In genomic region chr6:16635291-16635809, GRCh38 we compare ENCODE assay signal across 20 cellular contexts.
DNase-seq lines count a peak whose midpoint lies in the region; ATAC-seq, FAIRE-seq and TF ChIP-seq lines count a peak whose summit lies in the region.
"Had no signal": no experiment of that assay in that cellular context is flagged by ENCODE, and none has a peak within 500 bp of the region (broad histone marks: within the 10 kb centered on the region; RNA-seq: fewer than 3 reads in every experiment).

No MANE protein-coding gene starts in this region.

- no peak overlapping the region for H3K27ac ChIP-seq in CD4-positive, alpha-beta T cell (ENCODE audit: low read depth, low read length)
- H3K27ac ChIP-seq in HUES48 (ENCODE audit: low read depth, low read length) (peak overlapping the region; percentile 90), GM12878 (ENCODE audit: control insufficient read depth, insufficient read depth) (peak overlapping the region; percentile 66), mesenchymal stem cell (ENCODE audit: low read length, poor library complexity, severe bottlenecking) (no peak overlapping the region)
- H3K27ac ChIP-seq: BLaER1, suprapubic skin, vagina had no signal

- H3K4me1 ChIP-seq in HUES48 (ENCODE audit: control insufficient read depth, insufficient read depth, low read length) (peaks cover 13% of the 10 kb centered on the region), GM12878 (ENCODE audit: control insufficient read depth, insufficient read depth, low read length) (peaks cover 41% of the 10 kb centered on the region), mesenchymal stem cell (ENCODE audit: control insufficient read depth, insufficient read depth, low read depth, low read length) (peaks cover 10% of the 10 kb centered on the region)
- H3K4me1 ChIP-seq: BLaER1 had no signal

- FAIRE-seq in GM12878 (lab: Jason Lieb, UNC), result no peak

- SMC1A ChIA-PET in GM12878 (lab: Charles Lee; ENCODE audit: uncharacterized antibody, unreplicated experiment), result interaction anchor here (0.7 to 6.3 kb wide), 25 partner anchors 11 to 215 kb away, joined by 3 to 46 read pairs (median 6); no protein-coding TSS in a partner anchor

- no peak overlapping the region for H2AK5ac ChIP-seq in mesenchymal stem cell (ENCODE audit: low read length, severe bottlenecking)

- H3K27me3 ChIP-seq in CD4-positive, alpha-beta T cell (ENCODE audit: control insufficient read depth, insufficient read depth, low read length), result no peaks in the 10 kb centered on the region
- H3K27me3 ChIP-seq in HUES48 (ENCODE audit: control insufficient read depth, insufficient read depth, low read length) (no peaks in the 10 kb centered on the region), GM12878 (replicated peaks in 1 of 2; ENCODE audit: control insufficient read depth in 2 of 2, insufficient read depth in 2 of 2, low read length in 1 of 2) (no peaks in the 10 kb centered on the region), mesenchymal stem cell (ENCODE audit: control insufficient read depth in 1 of 2, insufficient read depth in 1 of 2, low read length in 2 of 2) (no peaks in the 10 kb centered on the region)
- H3K27me3 ChIP-seq: BLaER1, suprapubic skin, vagina had no signal

- H4K8ac ChIP-seq in mesenchymal stem cell (ENCODE audit: low read length), result no peak overlapping the region

- H3K4me3 ChIP-seq in HUES48 (ENCODE audit: low read depth, low read length), result no peak overlapping the region
- H3K4me3 ChIP-seq in GM12878, result peak overlapping the region; percentile 36; the same call in 1 of the 2 replicates
- no peak overlapping the region for H3K4me3 ChIP-seq in mesenchymal stem cell (ENCODE audit: insufficient read depth in 1 of 2, low read depth in 1 of 2, low read length in 2 of 2)
- H3K4me3 ChIP-seq: BLaER1, suprapubic skin, vagina had no signal

- peaks cover 7% of the 10 kb centered on the region for H3K79me1 ChIP-seq in mesenchymal stem cell (replicated peaks; ENCODE audit: low read length, poor library complexity, severe bottlenecking)

- no peak overlapping the region for H2BK120ac ChIP-seq in mesenchymal stem cell (ENCODE audit: low read depth, low read length)

- H2AFZ ChIP-seq in GM12878 (ENCODE audit: control insufficient read depth, low read depth, low read length) (no peak overlapping the region), mesenchymal stem cell (ENCODE audit: low read depth, low read length) (no peak overlapping the region)

- H3K27me3 Mint-ChIP-seq in CD4-positive, alpha-beta T cell, result no peaks in the 10 kb centered on the region
- no peaks in the 10 kb centered on the region for H3K27me3 Mint-ChIP-seq in activated CD8-positive, alpha-beta T cell treated with anti-CD3 and anti-CD28 coated beads, Interleukin-2, amount 10 ng/mL, durations not matched to agents 7 days and 5 days (ENCODE audit: low read depth)

- H3K4ac ChIP-seq in mesenchymal stem cell (ENCODE audit: low read depth in 1 of 2, low read length in 2 of 2), result no peak overlapping the region

- H4K91ac ChIP-seq in mesenchymal stem cell (ENCODE audit: low read length), result peak overlapping the region; percentile 34

- no peak for TF ChIP-seq POLR2A in GM12878 (IDR thresholded peaks at IDR 0.05; ENCODE audit: low read depth, low read length)

- H3K4me1 Mint-ChIP-seq in CD4-positive, alpha-beta T cell (ENCODE audit: low read depth), result peaks cover 18% of the 10 kb centered on the region
- peaks cover 39% of the 10 kb centered on the region for H3K4me1 Mint-ChIP-seq in activated CD8-positive, alpha-beta T cell treated with anti-CD3 and anti-CD28 coated beads, Interleukin-2, amount 10 ng/mL, durations not matched to agents 7 days and 5 days (ENCODE audit: low read depth)
- H3K4me1 Mint-ChIP-seq: nephron had no signal

- H4K20me1 ChIP-seq in GM12878 (ENCODE audit: control insufficient read depth, insufficient read depth), result no peaks in the 10 kb centered on the region
- H4K20me1 ChIP-seq: BLaER1 had no signal

- WGBS in GM12878 (ENCODE audit: insufficient coverage, insufficient replicate concordance, low lambda C conversion rate, missing lambda C conversion rate), result 82% methylated on average over 4 of the region's 4 CpGs
- WGBS in mesenchymal stem cell, result 91% methylated on average over 3 of the region's 4 CpGs

- no peak for ATAC-seq in CD4-positive, alpha-beta T cell (ENCODE audit: poor library complexity)
- peak; percentile 7 for ATAC-seq in GM12878
- no peak for ATAC-seq in activated CD8-positive, alpha-beta T cell treated with anti-CD3 and anti-CD28 coated beads, Interleukin-2, amount 10 ng/mL, durations not matched to agents 7 days and 5 days

- in situ Hi-C loops in GM12878 (cut with MboI), result no loop called here

- H3K9me3 ChIP-seq in CD4-positive, alpha-beta T cell (ENCODE audit: control insufficient read depth, low read length), result no peaks in the 10 kb centered on the region
- H3K9me3 ChIP-seq in HUES48 (ENCODE audit: control insufficient read depth, insufficient read depth, low read length) (no peaks in the 10 kb centered on the region), GM12878 (replicated peaks; ENCODE audit: control insufficient read depth, insufficient read depth, low read length) (no peaks in the 10 kb centered on the region; the same call in 1 of the 3 replicates), mesenchymal stem cell (ENCODE audit: control insufficient read depth, low read length) (no peaks in the 10 kb centered on the region)
- H3K9me3 ChIP-seq: BLaER1, suprapubic skin, vagina had no signal

- H3K14ac ChIP-seq in mesenchymal stem cell (ENCODE audit: low read length in 2 of 2), result no peak overlapping the region

- RAD21 ChIA-PET in GM12878 (lab: Charles Lee; ENCODE audit: unreplicated experiment), result interaction anchor here (0.7 to 4.0 kb wide), 22 partner anchors 17 to 164 kb away, joined by 3 to 22 read pairs (median 4); no protein-coding TSS in a partner anchor

- no peak overlapping the region for H3K18ac ChIP-seq in mesenchymal stem cell (ENCODE audit: low read depth in 1 of 2, low read length in 2 of 2)

- POLR2A ChIA-PET in CD4-positive, alpha-beta T cell (lab: Charles Lee), result no interaction called here
- POLR2A ChIA-PET in GM12878 (lab: Charles Lee), result interaction anchor here (0.5 to 1.6 kb wide), 6 partner anchors 11 to 126 kb away, joined by 3 to 5 read pairs (median 3); no protein-coding TSS in a partner anchor
- POLR2A ChIA-PET in activated CD8-positive, alpha-beta T cell treated with anti-CD3 and anti-CD28 coated beads, Interleukin-2, amount 10 ng/mL, durations not matched to agents 7 days and 5 days (lab: Charles Lee), result interaction anchor here (1.0 kb wide), 1 partner anchor 16 kb away, joined by 4 read pairs; no protein-coding TSS in a partner anchor

- no peak for TF ChIP-seq CTCF in CD4-positive, alpha-beta T cell (IDR thresholded peaks at IDR 0.05)
- no peak for TF ChIP-seq CTCF in GM12878 (IDR thresholded peaks at IDR 0.05 in 2 of 3, conservative IDR thresholded peaks at IDR 0.05 in 1 of 3; ENCODE audit: control insufficient read depth in 2 of 3, extremely low read depth in 1 of 3, insufficient read depth in 1 of 3, low read depth in 3 of 3, low read length in 3 of 3)

- H3K79me2 ChIP-seq in GM12878 (ENCODE audit: control insufficient read depth, insufficient read depth, low read length), result no peaks in the 10 kb centered on the region

- no peak overlapping the region for H2BK12ac ChIP-seq in mesenchymal stem cell (ENCODE audit: low read length in 2 of 2)

- H3K4me2 ChIP-seq in GM12878 (ENCODE audit: control insufficient read depth, insufficient read depth) (peak overlapping the region; percentile 73), mesenchymal stem cell (ENCODE audit: low read length, poor library complexity, severe bottlenecking) (no peak overlapping the region)

- peak overlapping the region; percentile 28 for H3K27ac Mint-ChIP-seq in CD4-positive, alpha-beta T cell
- H3K27ac Mint-ChIP-seq in activated CD8-positive, alpha-beta T cell treated with anti-CD3 and anti-CD28 coated beads, Interleukin-2, amount 10 ng/mL, durations not matched to agents 7 days and 5 days, result no peak overlapping the region

- H2BK5ac ChIP-seq in mesenchymal stem cell (ENCODE audit: low read depth, low read length, poor library complexity, severe bottlenecking), result no peak overlapping the region

- intact Hi-C loops in CD4-positive, alpha-beta T cell (cut with DNase I, micrococcal nuclease), result no loop called here
- intact Hi-C loops in GM12878 (cut with micrococcal nuclease; ENCODE audit: unreplicated experiment), result loop anchor here (5.0 kb wide), 2 partner anchors 57 to 123 kb away; no protein-coding TSS in a partner anchor

- peaks cover 22% of the 10 kb centered on the region for H3K36me3 Mint-ChIP-seq in CD4-positive, alpha-beta T cell (ENCODE audit: low read depth)
- peaks cover 35% of the 10 kb centered on the region for H3K36me3 Mint-ChIP-seq in activated CD8-positive, alpha-beta T cell treated with anti-CD3 and anti-CD28 coated beads, Interleukin-2, amount 10 ng/mL, durations not matched to agents 7 days and 5 days (ENCODE audit: low read depth)

- no TSS peak for BruUV-seq in GM12878 (replicated peaks; lab: Mats Ljungman, UMichigan)

- H3K4me3 Mint-ChIP-seq in CD4-positive, alpha-beta T cell, result no peak overlapping the region
- H3K4me3 Mint-ChIP-seq in activated CD8-positive, alpha-beta T cell treated with anti-CD3 and anti-CD28 coated beads, Interleukin-2, amount 10 ng/mL, durations not matched to agents 7 days and 5 days, result no peak overlapping the region
- H3K4me3 Mint-ChIP-seq: nephron had no signal

- CTCF ChIA-PET in CD4-positive, alpha-beta T cell (lab: Charles Lee), result interaction anchor here (1.1 kb wide), 1 partner anchor 29 kb away, joined by 3 read pairs; no protein-coding TSS in a partner anchor
- CTCF ChIA-PET in GM12878 (lab: Yijun Ruan, JAX), result interaction anchor here (0.8 to 3.3 kb wide), 15 partner anchors 11 to 304 kb away, joined by 3 to 16 read pairs (median 5); partner anchors contain the start of gene ATXN1
- CTCF ChIA-PET in activated CD8-positive, alpha-beta T cell treated with anti-CD3 and anti-CD28 coated beads, Interleukin-2, amount 10 ng/mL, durations not matched to agents 7 days and 5 days (lab: Charles Lee), result interaction anchor here (1.3 kb wide), 1 partner anchor 14 kb away, joined by 4 read pairs; no protein-coding TSS in a partner anchor

- H3K9ac ChIP-seq in HUES48 (ENCODE audit: low read depth, low read length) (no peak overlapping the region), GM12878 (ENCODE audit: control insufficient read depth, insufficient read depth, low read length) (0 out of 2 replicates have a peak overlapping the region, but pooled peaks have one; percentile 15), mesenchymal stem cell (ENCODE audit: low read length) (no peak overlapping the region)
- H3K9ac ChIP-seq: BLaER1 had no signal

- H2BK15ac ChIP-seq in mesenchymal stem cell (ENCODE audit: low read depth, poor library complexity, severe bottlenecking), result no peak overlapping the region

- TF ChIP-seq EP300 in GM12878 (IDR thresholded peaks at IDR 0.05; ENCODE audit: borderline replicate concordance in 1 of 2, control insufficient read depth in 1 of 2, low read depth in 2 of 2, low read length in 2 of 2), result no peak

- H3K23ac ChIP-seq in mesenchymal stem cell (ENCODE audit: low read length in 2 of 2), result no peak overlapping the region

- H3K36me3 ChIP-seq in HUES48 (ENCODE audit: control insufficient read depth, insufficient read depth, low read length) (no peaks in the 10 kb centered on the region), GM12878 (ENCODE audit: control insufficient read depth in 2 of 2, insufficient read depth in 2 of 2, low read length in 1 of 2) (no peaks in the 10 kb centered on the region; a peak in 1 of 4 replicates), mesenchymal stem cell (ENCODE audit: control insufficient read depth in 1 of 2, insufficient read depth in 2 of 2, low read depth in 1 of 2, low read length in 2 of 2) (peaks cover 0 to 8% of the 10 kb centered on the region in 2 experiments)
- H3K36me3 ChIP-seq: BLaER1, suprapubic skin, vagina had no signal

- DNase-seq in CD4-positive, alpha-beta T cell, result no peak
- DNase-seq in GM12878 (ENCODE audit: low read depth, low spot score) (no peak), mesenchymal stem cell (peak; percentile 12), NCI-H748 (lab: John Stamatoyannopoulos, UW; ENCODE audit: unreplicated experiment) (no peak), SKM-1 (lab: John Stamatoyannopoulos, UW; ENCODE audit: unreplicated experiment) (no peak)
- no peak for DNase-seq in activated CD8-positive, alpha-beta T cell treated with anti-CD3 and anti-CD28 coated beads, Interleukin-2, amount 10 ng/mL, durations not matched to agents 7 days and 5 days
- DNase-seq in stimulated activated naive CD4-positive, alpha-beta T cell (lab: John Stamatoyannopoulos, UW), result no peak
- DNase-seq: activated effector memory CD4-positive, alpha-beta T cell treated with Interleukin-2 at 50 U/mL for 16 hours; Calu3; cortex of kidney; GOT3; NCI-H1694 treated with DMSO at 0.1 percent for 48 hours; NCI-H774; SHP77; SW 1271 had no signal

- H3K9me3 Mint-ChIP-seq in CD4-positive, alpha-beta T cell, result no peaks in the 10 kb centered on the region
- no peaks in the 10 kb centered on the region for H3K9me3 Mint-ChIP-seq in activated CD8-positive, alpha-beta T cell treated with anti-CD3 and anti-CD28 coated beads, Interleukin-2, amount 10 ng/mL, durations not matched to agents 7 days and 5 days (ENCODE audit: insufficient read depth)
- H3K9me3 Mint-ChIP-seq: nephron had no signal

- TF ChIP-seq RAD21 in GM12878 (IDR thresholded peaks at IDR 0.05; ENCODE audit: insufficient read depth, low read depth, low read length), result no peak

Comparison
In these comparisons a context has a peak if more than half of its experiments do, and no peak if none do; other contexts are left out.
1. H3K27ac ChIP-seq: peak in HUES48 (single experiment) and GM12878 (single experiment); none in CD4-positive, alpha-beta T cell (single experiment) and mesenchymal stem cell (single experiment).